In the genomic region with DNA sequence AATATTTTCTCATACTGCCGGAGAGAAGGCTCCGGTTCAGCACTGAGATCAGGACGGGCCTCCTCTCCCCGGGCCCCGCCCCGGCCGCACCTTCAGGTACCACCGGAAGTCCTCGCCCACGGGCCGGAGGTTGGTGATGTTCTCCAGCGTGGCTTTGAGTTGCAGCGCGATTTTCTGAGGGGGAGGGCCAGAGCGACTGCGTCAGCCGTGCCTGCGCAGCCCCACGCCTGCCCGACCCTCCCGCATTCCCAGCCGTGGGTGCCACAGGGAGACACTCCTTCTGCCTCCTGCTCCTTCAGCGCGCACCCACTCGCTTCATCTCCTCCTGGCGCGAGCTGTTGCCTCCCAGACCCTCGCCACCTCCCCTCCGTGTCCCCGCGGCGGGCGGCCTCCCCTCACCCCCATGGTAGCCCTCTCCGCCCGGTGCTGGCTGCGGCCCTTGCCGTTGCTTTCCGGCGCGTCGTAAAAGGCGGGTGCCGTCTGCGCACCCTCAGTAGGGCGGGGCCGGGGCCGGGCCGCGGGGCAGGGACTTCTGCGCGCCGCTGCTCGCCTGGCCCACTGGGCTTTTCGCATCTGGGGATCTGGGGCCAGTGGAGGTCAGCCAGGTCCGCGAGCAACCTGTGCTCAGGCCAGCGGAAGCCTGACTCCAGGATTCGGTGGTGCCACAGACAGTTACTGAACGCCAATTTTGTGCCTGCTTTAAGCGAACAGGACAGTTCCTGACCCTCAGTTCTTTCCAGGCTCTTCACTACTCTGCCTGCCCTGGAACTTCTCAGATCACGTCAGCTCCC, we compare ENCODE assay signal across 8 cellular contexts. TPM values are rescaled to one million over a fixed set of nuclear protein-coding genes. Genes with fewer than 3 reads are reported as not detected.
DNase-seq lines count a peak whose midpoint lies in the region; ATAC-seq and TF ChIP-seq lines count a peak whose summit lies in the region.

TSS of gene CZIB (minus strand) at position 464 of the 791 bp plus-strand sequence. CDS start at position 405, 59 bp downstream.

- peak within 1 kb of the TSS; percentile 92 for H3K4me3 ChIP-seq in GM12864 (ENCODE audit: low read depth, low read length)
- H3K4me3 ChIP-seq in adipocyte (ENCODE audit: low read length), result peak within 1 kb of the TSS; percentile 91
- H3K4me3 ChIP-seq in cardiac muscle cell, result peak within 1 kb of the TSS; percentile 80
- peak within 1 kb of the TSS; percentile 97 for H3K4me3 ChIP-seq in trophoblast cell (ENCODE audit: low read depth, low read length)
- peak within 1 kb of the TSS; percentile 48 to 72 (median 67) for H3K4me3 ChIP-seq in transverse colon

- H2BK120ac ChIP-seq in trophoblast cell (ENCODE audit: insufficient read depth, low read length, poor library complexity), result peak within 1 kb of the TSS; percentile 77

- peak within 1 kb of the TSS; percentile 64 for H3K4ac ChIP-seq in trophoblast cell (ENCODE audit: low read depth, low read length)

- DNase-seq in GM12864 (ENCODE audit: low read depth), result peak; percentile 87
- peak; percentile 93 to 97 (median 96) for DNase-seq in NCI-H1417 (lab: John Stamatoyannopoulos, UW)
- DNase-seq in SW480 (ENCODE audit: low spot score), result peak; percentile 94
- DNase-seq in adipocyte (ENCODE audit: low read depth), result peak; percentile 96
- DNase-seq in cardiac muscle cell (ENCODE audit: low read depth in 1 of 2, low spot score in 1 of 2), result peak; percentile 92 to 94
- DNase-seq in trophoblast cell, result peak; percentile 92 to 96
- peak; percentile 96 for DNase-seq in transverse colon

- peaks cover 12% of the 10 kb centered on the region for H3K36me3 ChIP-seq in adipocyte (ENCODE audit: control insufficient read depth, insufficient read depth, low read length, severe bottlenecking)
- H3K36me3 ChIP-seq in cardiac muscle cell, result no peaks in the 10 kb centered on the region
- peaks cover 4 to 7% of the 10 kb centered on the region in 2 experiments for H3K36me3 ChIP-seq in trophoblast cell (ENCODE audit: control insufficient read depth in 1 of 2, insufficient read depth in 2 of 2, low read length in 2 of 2)
- no peaks in the 10 kb centered on the region for H3K36me3 ChIP-seq in transverse colon

- no peak for TF ChIP-seq CTCF in GM12864 (IDR thresholded peaks at IDR 0.05; ENCODE audit: low read depth, low read length, missing control alignments)
- no peak for TF ChIP-seq CTCF in cardiac muscle cell (IDR thresholded peaks at IDR 0.05; ENCODE audit: low read depth, low read length)
- TF ChIP-seq CTCF in transverse colon (IDR thresholded peaks at IDR 0.05), result no peak

- H3K9ac ChIP-seq in adipocyte (ENCODE audit: low read length) (peak within 1 kb of the TSS; percentile 95), trophoblast cell (ENCODE audit: low read length) (peak within 1 kb of the TSS; percentile 100)

- peaks cover 5% of the 10 kb centered on the region for H3K79me1 ChIP-seq in trophoblast cell (ENCODE audit: low read length)

- in situ Hi-C loops in transverse colon (cut with MboI; ENCODE audit: low pct_ligation_motif_present in 1 of 4, low pct_unique_long_range_greater_than_20kb in 1 of 4, low sequenced_read_pairs in 3 of 4), result no loop called here

- peak within 1 kb of the TSS; percentile 78 for H3K4me2 ChIP-seq in trophoblast cell (ENCODE audit: low read length)

- peak within 1 kb of the TSS; percentile 82 for H2BK5ac ChIP-seq in trophoblast cell (ENCODE audit: low read depth, low read length, poor library complexity)

- H3K18ac ChIP-seq in trophoblast cell (ENCODE audit: low read length), result peak within 1 kb of the TSS; percentile 98

- peaks cover 14% of the 10 kb centered on the region for H3K4me1 ChIP-seq in adipocyte (ENCODE audit: control insufficient read depth, insufficient read depth, low read length)
- H3K4me1 ChIP-seq in cardiac muscle cell (ENCODE audit: low read depth), result peaks cover 12% of the 10 kb centered on the region
- H3K4me1 ChIP-seq in trophoblast cell (ENCODE audit: control insufficient read depth in 1 of 2, insufficient read depth in 2 of 2, low read length in 2 of 2), result peaks cover 0 to 9% of the 10 kb centered on the region in 2 experiments
- H3K4me1 ChIP-seq in transverse colon, result peaks cover 12 to 16% (median 14%) of the 10 kb centered on the region in 4 donors

- H3K27ac ChIP-seq in cardiac muscle cell (peak within 1 kb of the TSS; percentile 95), trophoblast cell (ENCODE audit: low read depth, low read length) (peak within 1 kb of the TSS; percentile 98), transverse colon (peak within 1 kb of the TSS; percentile 92 to 96 (median 94))

- peak within 1 kb of the TSS; percentile 97 for H2AFZ ChIP-seq in trophoblast cell (ENCODE audit: insufficient read depth, low read length, poor library complexity)

- H3K9me3 ChIP-seq in adipocyte (ENCODE audit: control insufficient read depth, low read length) (no peaks in the 10 kb centered on the region), cardiac muscle cell (ENCODE audit: low read depth) (no peaks in the 10 kb centered on the region), trophoblast cell (ENCODE audit: insufficient read depth, low read depth, low read length) (no peaks in the 10 kb centered on the region), transverse colon (no peaks in the 10 kb centered on the region)

- H4K8ac ChIP-seq in trophoblast cell (ENCODE audit: low read depth, low read length), result peak within 1 kb of the TSS; percentile 99

- no peak within 1 kb of the TSS for H3K23ac ChIP-seq in trophoblast cell (ENCODE audit: low read length)

- intact Hi-C loops in transverse colon (cut with DNase I; ENCODE audit: low total_unique reads), result no loop called here

- H2AK5ac ChIP-seq in trophoblast cell (ENCODE audit: low read length), result peak within 1 kb of the TSS; percentile 90

- peak within 1 kb of the TSS; percentile 99 for H3K14ac ChIP-seq in trophoblast cell (ENCODE audit: low read length)

- TF ChIP-seq POLR2A in transverse colon (IDR thresholded peaks at IDR 0.05), result peak; percentile 96

- peak within 1 kb of the TSS; percentile 94 for H4K12ac ChIP-seq in trophoblast cell (ENCODE audit: low read depth, low read length)

- H3K27me3 ChIP-seq in adipocyte (replicated peaks; ENCODE audit: control insufficient read depth, insufficient read depth, low read length), result no peaks in the 10 kb centered on the region
- no peaks in the 10 kb centered on the region for H3K27me3 ChIP-seq in cardiac muscle cell
- H3K27me3 ChIP-seq in trophoblast cell (ENCODE audit: insufficient read depth, low read length), result no peaks in the 10 kb centered on the region
- no peaks in the 10 kb centered on the region for H3K27me3 ChIP-seq in transverse colon

- TF ChIP-seq EP300 in transverse colon (IDR thresholded peaks at IDR 0.05; ENCODE audit: low read depth), result no peak

- H4K91ac ChIP-seq in trophoblast cell (ENCODE audit: low read depth, low read length), result peak within 1 kb of the TSS; percentile 96

- peaks cover 3% of the 10 kb centered on the region for H3K79me2 ChIP-seq in trophoblast cell (ENCODE audit: control insufficient read depth, insufficient read depth, low read length, poor library complexity)

- no peak within 1 kb of the TSS for H2BK12ac ChIP-seq in trophoblast cell (ENCODE audit: low read length)

- WGBS in trophoblast cell (ENCODE audit: extremely low coverage, insufficient coverage, insufficient read length), result no CpG with 5 or more reads among the region's 61 CpGs
- WGBS in transverse colon (ENCODE audit: low coverage in 1 of 2), 2 donors, result 0 to 1% methylated on average over 8 to 38 of the region's 61 CpGs

- ATAC-seq in HG02759 (IDR thresholded peaks at IDR 0.05; ENCODE audit: unreplicated experiment), result peak; percentile 95

RNA-seq across cellular contexts. Expression of gene CZIB, which starts in this region (rescaled TPM):
- total RNA-seq in cardiac muscle cell (49.7 and 62.2 TPM in 2 replicates), transverse colon (10 to 100 TPM; 11.2 to 61.9 (median 39.7) TPM)
- polyA plus RNA-seq in cardiac muscle cell, result 83.7 and 94.4 TPM in 2 replicates
- polyA plus RNA-seq in trophoblast cell (2013), result 32.3 and 34.4 TPM in 2 replicates

Comparison
In these comparisons a context has a peak if more than half of its experiments do, and no peak if none do; other contexts are left out.
1. Peak in every context shown above with its lines: DNase-seq, ATAC-seq, H3K4me3 ChIP-seq and H3K27ac ChIP-seq.